ENCODE assay signal across 8 cellular contexts in the genomic region with DNA sequence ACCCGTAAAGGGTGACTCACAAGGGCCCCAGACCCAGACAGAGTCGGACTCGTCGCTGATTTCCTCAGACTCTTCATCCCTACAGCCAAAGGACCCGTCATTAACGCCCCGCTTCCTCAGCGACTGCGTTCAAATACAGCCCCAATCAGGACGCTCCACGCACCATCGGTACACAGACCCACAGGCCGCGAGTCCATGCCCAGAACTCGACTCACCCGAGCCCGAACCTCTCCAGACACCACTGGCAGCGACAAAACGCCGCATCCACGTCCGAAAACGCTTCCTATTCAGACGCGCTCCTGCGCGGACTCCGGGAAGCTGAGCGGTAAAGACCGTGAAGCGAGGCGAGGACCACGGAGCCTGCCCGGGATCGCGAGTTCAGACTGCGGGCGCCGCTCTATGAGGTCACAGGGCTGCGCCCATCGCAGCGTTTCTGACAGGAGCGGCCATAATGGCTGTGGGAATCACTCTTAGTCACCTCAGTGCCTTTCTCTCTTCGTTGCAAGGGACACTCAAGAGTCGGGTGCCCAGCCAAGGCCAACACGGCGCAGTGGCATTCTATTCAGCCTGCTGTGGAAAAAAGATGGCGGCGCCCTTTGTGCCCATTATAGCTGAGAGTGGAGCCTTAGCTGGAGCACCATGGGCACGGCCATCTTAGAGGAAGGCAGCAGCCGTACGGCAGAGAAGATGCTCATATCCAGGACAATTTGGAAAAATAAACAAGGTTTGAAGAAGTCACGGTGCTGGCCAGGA. TPM values are rescaled to one million over a fixed set of nuclear protein-coding genes. Genes with fewer than 3 reads are reported as not detected.
DNase-seq lines count a peak whose midpoint lies in the region; ATAC-seq and TF ChIP-seq lines count a peak whose summit lies in the region.

A gene (minus strand): TSS at position 353 of the 753 bp plus-strand sequence. CDS start 2,634 bp downstream, outside the sequence.

- H3K36me3 Mint-ChIP-seq in T-cell, result peaks cover 47% of the 10 kb centered on the region

- H3K4me1 ChIP-seq in adrenal gland (replicated peaks in 1 of 2), result peaks cover 0 to 15% of the 10 kb centered on the region in 2 donors
- peaks cover 0 to 20% (median 13%) of the 10 kb centered on the region in 12 donors for H3K4me1 ChIP-seq in heart left ventricle
- peaks cover 0 to 17% (median 3%) of the 10 kb centered on the region in 4 donors for H3K4me1 ChIP-seq in transverse colon

- H3K4me1 Mint-ChIP-seq in T-cell, result peaks cover 24 to 35% (median 28%) of the 10 kb centered on the region in 3 donors

- H3K4me3 ChIP-seq in GM12864 (ENCODE audit: low read depth, low read length), result peak within 1 kb of the TSS; percentile 97
- peak within 1 kb of the TSS; percentile 58 to 93 (median 70) for H3K4me3 ChIP-seq in adrenal gland
- H3K4me3 ChIP-seq in heart left ventricle, result peak within 1 kb of the TSS; percentile 67 to 92 (median 78)
- H3K4me3 ChIP-seq in transverse colon, result peak within 1 kb of the TSS; percentile 61 to 91 (median 80)

- intact Hi-C loops in adrenal gland (cut with DNase I) (no loop called here), heart left ventricle (cut with DNase I) (loop anchor here in 3 of 10 donors (1.0 to 2.0 kb wide), 4 partner anchors 19 to 21 kb away; a partner anchor contains a TSS), transverse colon (cut with DNase I; ENCODE audit: low total_unique reads) (no loop called here)

- H3K27ac ChIP-seq in adrenal gland, result peak within 1 kb of the TSS; percentile 88 to 96 (median 93)
- peak within 1 kb of the TSS; percentile 85 to 98 (median 92) for H3K27ac ChIP-seq in heart left ventricle
- peak within 1 kb of the TSS; percentile 86 to 94 (median 90) for H3K27ac ChIP-seq in transverse colon

- TF ChIP-seq CTCF in GM12864 (IDR thresholded peaks at IDR 0.05; ENCODE audit: low read depth, low read length, missing control alignments), result no peak
- no peak for TF ChIP-seq CTCF in adrenal gland (IDR thresholded peaks at IDR 0.05)
- TF ChIP-seq CTCF in heart left ventricle (IDR thresholded peaks at IDR 0.05), result no peak
- no peak for TF ChIP-seq CTCF in transverse colon (IDR thresholded peaks at IDR 0.05)

- peak within 1 kb of the TSS; percentile 84 to 95 for H3K27ac Mint-ChIP-seq in T-cell

- H3K9me3 Mint-ChIP-seq in T-cell, result peaks cover 16 to 40% (median 25%) of the 10 kb centered on the region in 3 donors

- WGBS in adrenal gland, 4 donors, result 0% methylated on average over 27 to 53 of the region's 53 CpGs
- 0 to 1% (median 0%) methylated on average over 30 to 53 of the region's 53 CpGs for WGBS in heart left ventricle, 4 donors
- 0 to 1% methylated on average over 3 to 52 of the region's 53 CpGs for WGBS in transverse colon (ENCODE audit: low coverage in 1 of 2), 2 donors

- H3K36me3 ChIP-seq in adrenal gland (replicated peaks in 1 of 2), result peaks cover 0 to 24% of the 10 kb centered on the region in 2 donors
- peaks cover 0 to 51% (median 28%) of the 10 kb centered on the region in 9 donors for H3K36me3 ChIP-seq in heart left ventricle
- peaks cover 0 to 29% (median 16%) of the 10 kb centered on the region in 4 donors for H3K36me3 ChIP-seq in transverse colon

- TF ChIP-seq POLR2A in adrenal gland (IDR thresholded peaks at IDR 0.05), result peak; percentile 69 to 77
- TF ChIP-seq POLR2A in heart left ventricle (IDR thresholded peaks at IDR 0.05), result peak in 1 of 2 donors; percentile 40
- peak; percentile 70 for TF ChIP-seq POLR2A in transverse colon (IDR thresholded peaks at IDR 0.05)

- ATAC-seq in HG02610 (IDR thresholded peaks at IDR 0.05; ENCODE audit: unreplicated experiment) (peak; percentile 85), T-cell (replicated peaks in 1 of 4) (peak; percentile 88 to 90 (median 90)), heart left ventricle (peak; percentile 96 to 99 (median 98))

- POLR2A ChIA-PET in T-cell (lab: Charles Lee), result interaction anchor here in 1 of 2 donors (0.7 to 1.0 kb wide), 2 partner anchors 20 to 161 kb away, joined by 3 to 8 read pairs; a partner anchor contains a TSS

- no peak for TF ChIP-seq EP300 in transverse colon (IDR thresholded peaks at IDR 0.05; ENCODE audit: low read depth)

- in situ Hi-C loops in transverse colon (cut with MboI; ENCODE audit: low pct_ligation_motif_present in 1 of 4, low pct_unique_long_range_greater_than_20kb in 1 of 4, low sequenced_read_pairs in 3 of 4), result no loop called here

- no peaks in the 10 kb centered on the region for H3K27me3 ChIP-seq in adrenal gland
- no peaks in the 10 kb centered on the region for H3K27me3 ChIP-seq in heart left ventricle
- H3K27me3 ChIP-seq in transverse colon, result no peaks in the 10 kb centered on the region

- peaks cover 0 to 30% (median 6%) of the 10 kb centered on the region in 3 donors for H3K9me3 ChIP-seq in adrenal gland (replicated peaks in 1 of 3)
- peaks cover 0 to 62% (median 25%) of the 10 kb centered on the region in 12 donors for H3K9me3 ChIP-seq in heart left ventricle
- H3K9me3 ChIP-seq in transverse colon, result peaks cover 37 to 46% of the 10 kb centered on the region in 2 donors

- CTCF ChIA-PET in T-cell (lab: Charles Lee), result no interaction called here

- DNase-seq in GM12864 (ENCODE audit: low read depth) (peak; percentile 56), NCI-H128 (lab: John Stamatoyannopoulos, UW; ENCODE audit: unreplicated experiment) (peak; percentile 77), T-cell (peak; percentile 66 to 91 (median 82)), adrenal gland (peak; percentile 88 to 96 (median 90)), heart left ventricle (peak; percentile 88 to 92 (median 90)), pons (ENCODE audit: low spot score) (peak; percentile 92), transverse colon (peak; percentile 90)

- H3K27me3 Mint-ChIP-seq in T-cell, result no peaks in the 10 kb centered on the region

- peak within 1 kb of the TSS; percentile 89 to 94 (median 92) for H3K4me3 Mint-ChIP-seq in T-cell

RNA-seq across cellular contexts. Expression of the gene that starts here (rescaled TPM):
- 10 to 100 TPM in 1 of 5 donors, 1 to 10 TPM in 4; 7.5 to 10.1 (median 9.2) TPM for total RNA-seq in T-cell
- 1 to 10 TPM; 2.3 to 9.4 (median 7.1) TPM for total RNA-seq in adrenal gland
- polyA plus RNA-seq in adrenal gland, result 1 to 10 TPM; 3.3 to 8.2 (median 3.6) TPM
- 1 to 10 TPM; 4.6 to 7.9 (median 6.8) TPM for total RNA-seq in heart left ventricle
- 1 to 10 TPM; 2.1 to 5.6 TPM for polyA plus RNA-seq in heart left ventricle
- 10 to 100 TPM in 1 of 4 donors, 1 to 10 TPM in 2, under 1 TPM in 1; 0.37 to 57.3 (median 4.7) TPM for total RNA-seq in transverse colon

Comparison
In these comparisons a context has a peak if more than half of its experiments do, and no peak if none do; other contexts are left out.
1. Peak in every context shown above with its lines: DNase-seq, ATAC-seq, H3K4me3 ChIP-seq and H3K27ac ChIP-seq.